2 cellular contexts compared by ENCODE assay signal in the genomic region with DNA sequence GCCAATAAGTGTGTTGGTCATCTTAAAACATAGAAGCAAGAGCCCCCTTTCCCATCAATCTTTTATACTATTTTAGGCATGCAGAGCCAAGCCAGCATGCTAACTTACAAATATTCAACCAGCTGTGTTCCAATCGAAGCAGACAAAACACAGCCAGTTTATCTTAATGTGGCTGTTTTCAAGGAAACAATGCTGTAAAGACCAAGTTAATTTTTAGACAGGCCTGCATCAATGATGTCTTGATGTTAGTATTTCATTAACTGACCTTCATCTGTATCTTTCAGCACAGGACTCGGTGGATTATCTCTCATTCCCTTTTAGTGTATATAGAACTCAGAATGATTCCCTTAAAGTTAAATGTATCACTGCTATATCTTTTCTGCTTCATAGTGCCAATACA.
TF ChIP-seq lines count a peak whose summit lies in the region.

No MANE protein-coding gene starts in this region.

TF ChIP-seq in SK-N-SH, 30 proteins besides CTCF, POLR2A, EP300 and RAD21 (continued from another document):
- TF ChIP-seq RXRA (IDR thresholded peaks at IDR 0.05; ENCODE audit: borderline replicate concordance, low read depth) (no peak), TEAD4 (IDR thresholded peaks at IDR 0.05; ENCODE audit: borderline replicate concordance, insufficient read depth) (no peak), POLR2AphosphoS5 (IDR thresholded peaks at IDR 0.05; ENCODE audit: low read depth, low read length) (no peak), MXI1 (IDR thresholded peaks at IDR 0.05; ENCODE audit: low read depth, low read length) (no peak), NRF1 (IDR thresholded peaks at IDR 0.05; ENCODE audit: low read depth, low read length) (no peak), RCOR1 (IDR thresholded peaks at IDR 0.05; ENCODE audit: low read length) (no peak), FOSL2 (IDR thresholded peaks at IDR 0.05; ENCODE audit: borderline replicate concordance, low read depth) (no peak)
- TF ChIP-seq, protein P1, sequence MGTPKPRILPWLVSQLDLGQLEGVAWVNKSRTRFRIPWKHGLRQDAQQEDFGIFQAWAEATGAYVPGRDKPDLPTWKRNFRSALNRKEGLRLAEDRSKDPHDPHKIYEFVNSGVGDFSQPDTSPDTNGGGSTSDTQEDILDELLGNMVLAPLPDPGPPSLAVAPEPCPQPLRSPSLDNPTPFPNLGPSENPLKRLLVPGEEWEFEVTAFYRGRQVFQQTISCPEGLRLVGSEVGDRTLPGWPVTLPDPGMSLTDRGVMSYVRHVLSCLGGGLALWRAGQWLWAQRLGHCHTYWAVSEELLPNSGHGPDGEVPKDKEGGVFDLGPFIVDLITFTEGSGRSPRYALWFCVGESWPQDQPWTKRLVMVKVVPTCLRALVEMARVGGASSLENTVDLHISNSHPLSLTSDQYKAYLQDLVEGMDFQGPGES (IDR thresholded peaks at IDR 0.05; ENCODE audit: low read depth, low read length) = no peak
- TF ChIP-seq, protein P2, sequence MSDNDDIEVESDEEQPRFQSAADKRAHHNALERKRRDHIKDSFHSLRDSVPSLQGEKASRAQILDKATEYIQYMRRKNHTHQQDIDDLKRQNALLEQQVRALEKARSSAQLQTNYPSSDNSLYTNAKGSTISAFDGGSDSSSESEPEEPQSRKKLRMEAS (IDR thresholded peaks at IDR 0.05; ENCODE audit: low read depth) = no peak
TF ChIP-seq in SK-N-SH: peak in this region for 0.

TF ChIP-seq in SK-N-SH treated with all-trans-retinoic acid at 6 μM for 48 hours, 23 proteins besides CTCF, POLR2A, EP300 and RAD21 (continued from another document):
- TF ChIP-seq, protein P3, sequence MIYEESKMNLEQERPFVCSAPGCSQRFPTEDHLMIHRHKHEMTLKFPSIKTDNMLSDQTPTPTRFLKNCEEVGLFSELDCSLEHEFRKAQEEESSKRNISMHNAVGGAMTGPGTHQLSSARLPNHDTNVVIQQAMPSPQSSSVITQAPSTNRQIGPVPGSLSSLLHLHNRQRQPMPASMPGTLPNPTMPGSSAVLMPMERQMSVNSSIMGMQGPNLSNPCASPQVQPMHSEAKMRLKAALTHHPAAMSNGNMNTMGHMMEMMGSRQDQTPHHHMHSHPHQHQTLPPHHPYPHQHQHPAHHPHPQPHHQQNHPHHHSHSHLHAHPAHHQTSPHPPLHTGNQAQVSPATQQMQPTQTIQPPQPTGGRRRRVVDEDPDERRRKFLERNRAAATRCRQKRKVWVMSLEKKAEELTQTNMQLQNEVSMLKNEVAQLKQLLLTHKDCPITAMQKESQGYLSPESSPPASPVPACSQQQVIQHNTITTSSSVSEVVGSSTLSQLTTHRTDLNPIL (CRISPR knock-in tag; IDR thresholded peaks at IDR 0.05; ENCODE audit: low read depth) = no peak
- no peak for TF ChIP-seq OSR1 (CRISPR knock-in tag; IDR thresholded peaks at IDR 0.05)
- TF ChIP-seq ARNTL (CRISPR knock-in tag; IDR thresholded peaks at IDR 0.05; ENCODE audit: borderline replicate concordance, low read depth) = no peak
- TF ChIP-seq, protein P4, sequence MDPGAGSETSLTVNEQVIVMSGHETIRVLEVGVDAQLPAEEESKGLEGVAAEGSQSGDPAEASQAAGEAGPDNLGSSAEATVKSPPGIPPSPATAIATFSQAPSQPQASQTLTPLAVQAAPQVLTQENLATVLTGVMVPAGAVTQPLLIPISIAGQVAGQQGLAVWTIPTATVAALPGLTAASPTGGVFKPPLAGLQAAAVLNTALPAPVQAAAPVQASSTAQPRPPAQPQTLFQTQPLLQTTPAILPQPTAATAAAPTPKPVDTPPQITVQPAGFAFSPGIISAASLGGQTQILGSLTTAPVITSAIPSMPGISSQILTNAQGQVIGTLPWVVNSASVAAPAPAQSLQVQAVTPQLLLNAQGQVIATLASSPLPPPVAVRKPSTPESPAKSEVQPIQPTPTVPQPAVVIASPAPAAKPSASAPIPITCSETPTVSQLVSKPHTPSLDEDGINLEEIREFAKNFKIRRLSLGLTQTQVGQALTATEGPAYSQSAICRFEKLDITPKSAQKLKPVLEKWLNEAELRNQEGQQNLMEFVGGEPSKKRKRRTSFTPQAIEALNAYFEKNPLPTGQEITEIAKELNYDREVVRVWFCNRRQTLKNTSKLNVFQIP (CRISPR knock-in tag; IDR thresholded peaks at IDR 0.05; ENCODE audit: borderline replicate concordance, low read depth) = no peak
- no peak for TF ChIP-seq TOX (CRISPR knock-in tag; IDR thresholded peaks at IDR 0.05; ENCODE audit: borderline replicate concordance)
- no peak for TF ChIP-seq RARB (CRISPR knock-in tag; IDR thresholded peaks at IDR 0.05)
- no peak for TF ChIP-seq CSDC2 (CRISPR knock-in tag; IDR thresholded peaks at IDR 0.05)
- TF ChIP-seq, protein P5, sequence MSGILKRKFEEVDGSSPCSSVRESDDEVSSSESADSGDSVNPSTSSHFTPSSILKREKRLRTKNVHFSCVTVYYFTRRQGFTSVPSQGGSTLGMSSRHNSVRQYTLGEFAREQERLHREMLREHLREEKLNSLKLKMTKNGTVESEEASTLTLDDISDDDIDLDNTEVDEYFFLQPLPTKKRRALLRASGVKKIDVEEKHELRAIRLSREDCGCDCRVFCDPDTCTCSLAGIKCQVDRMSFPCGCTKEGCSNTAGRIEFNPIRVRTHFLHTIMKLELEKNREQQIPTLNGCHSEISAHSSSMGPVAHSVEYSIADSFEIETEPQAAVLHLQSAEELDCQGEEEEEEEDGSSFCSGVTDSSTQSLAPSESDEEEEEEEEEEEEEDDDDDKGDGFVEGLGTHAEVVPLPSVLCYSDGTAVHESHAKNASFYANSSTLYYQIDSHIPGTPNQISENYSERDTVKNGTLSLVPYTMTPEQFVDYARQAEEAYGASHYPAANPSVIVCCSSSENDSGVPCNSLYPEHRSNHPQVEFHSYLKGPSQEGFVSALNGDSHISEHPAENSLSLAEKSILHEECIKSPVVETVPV (CRISPR knock-in tag; IDR thresholded peaks at IDR 0.05) = no peak
- TF ChIP-seq, protein P6, sequence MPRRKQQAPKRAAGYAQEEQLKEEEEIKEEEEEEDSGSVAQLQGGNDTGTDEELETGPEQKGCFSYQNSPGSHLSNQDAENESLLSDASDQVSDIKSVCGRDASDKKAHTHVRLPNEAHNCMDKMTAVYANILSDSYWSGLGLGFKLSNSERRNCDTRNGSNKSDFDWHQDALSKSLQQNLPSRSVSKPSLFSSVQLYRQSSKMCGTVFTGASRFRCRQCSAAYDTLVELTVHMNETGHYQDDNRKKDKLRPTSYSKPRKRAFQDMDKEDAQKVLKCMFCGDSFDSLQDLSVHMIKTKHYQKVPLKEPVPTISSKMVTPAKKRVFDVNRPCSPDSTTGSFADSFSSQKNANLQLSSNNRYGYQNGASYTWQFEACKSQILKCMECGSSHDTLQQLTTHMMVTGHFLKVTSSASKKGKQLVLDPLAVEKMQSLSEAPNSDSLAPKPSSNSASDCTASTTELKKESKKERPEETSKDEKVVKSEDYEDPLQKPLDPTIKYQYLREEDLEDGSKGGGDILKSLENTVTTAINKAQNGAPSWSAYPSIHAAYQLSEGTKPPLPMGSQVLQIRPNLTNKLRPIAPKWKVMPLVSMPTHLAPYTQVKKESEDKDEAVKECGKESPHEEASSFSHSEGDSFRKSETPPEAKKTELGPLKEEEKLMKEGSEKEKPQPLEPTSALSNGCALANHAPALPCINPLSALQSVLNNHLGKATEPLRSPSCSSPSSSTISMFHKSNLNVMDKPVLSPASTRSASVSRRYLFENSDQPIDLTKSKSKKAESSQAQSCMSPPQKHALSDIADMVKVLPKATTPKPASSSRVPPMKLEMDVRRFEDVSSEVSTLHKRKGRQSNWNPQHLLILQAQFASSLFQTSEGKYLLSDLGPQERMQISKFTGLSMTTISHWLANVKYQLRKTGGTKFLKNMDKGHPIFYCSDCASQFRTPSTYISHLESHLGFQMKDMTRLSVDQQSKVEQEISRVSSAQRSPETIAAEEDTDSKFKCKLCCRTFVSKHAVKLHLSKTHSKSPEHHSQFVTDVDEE (CRISPR knock-in tag; IDR thresholded peaks at IDR 0.05) = no peak
- TF ChIP-seq PPARA (CRISPR knock-in tag; IDR thresholded peaks at IDR 0.05; ENCODE audit: borderline replicate concordance) = no peak
- TF ChIP-seq ZNF70 (CRISPR knock-in tag; IDR thresholded peaks at IDR 0.05) = no peak
- TF ChIP-seq ZNF565 (CRISPR knock-in tag; conservative IDR thresholded peaks at IDR 0.05; ENCODE audit: low read depth) = no peak
- no peak for TF ChIP-seq TCF4 (CRISPR knock-in tag; IDR thresholded peaks at IDR 0.05; ENCODE audit: borderline replicate concordance)
- TF ChIP-seq ESRRG (CRISPR knock-in tag; IDR thresholded peaks at IDR 0.05) = no peak
